Comparison of ENCODE assay signal across 15 cellular contexts in genomic region chr18:13463526-13463925, GRCh38.
DNase-seq lines count a peak whose midpoint lies in the region; ATAC-seq and TF ChIP-seq lines count a peak whose summit lies in the region.
"Had no signal": no experiment of that assay in that cellular context is flagged by ENCODE, and none has a peak within 500 bp of the region (broad histone marks: within the 10 kb centered on the region; RNA-seq: fewer than 3 reads in every experiment).

No MANE protein-coding gene starts in this region.

- H3K27ac ChIP-seq in caudate nucleus (ENCODE audit: low read depth, low read length) (peak overlapping the region; percentile 90), spleen (peak overlapping the region in 5 of 8 donors; percentile 77 to 88 (median 80)), osteoblast (ENCODE audit: low read depth, low read length) (no peak overlapping the region)
- H3K27ac ChIP-seq: right lobe of liver, thyroid gland had no signal

- H4K20me1 ChIP-seq in osteoblast (ENCODE audit: insufficient read depth, low read length), result no peaks in the 10 kb centered on the region

- intact Hi-C loops in spleen (cut with DNase I; ENCODE audit: low total_unique reads), result loop anchor here (10.0 kb wide), 1 partner anchor 249 kb away; the partner anchor contains the start of gene LDLRAD4

- H3K36me3 Mint-ChIP-seq in activated CD4-positive, alpha-beta T cell treated with anti-CD3 and anti-CD28 coated beads, Interleukin-2, amount 10 ng/mL, durations not matched to agents 7 days and 5 days (ENCODE audit: low read depth), result peaks cover 35% of the 10 kb centered on the region
- H3K36me3 Mint-ChIP-seq in T-cell, result peaks cover 22% of the 10 kb centered on the region

- no peak for TF ChIP-seq POLR2A in spleen (IDR thresholded peaks at IDR 0.05)

- DNase-seq in activated CD4-positive, alpha-beta T cell treated with anti-CD3 and anti-CD28 coated beads, Interleukin-2, amount 10 ng/mL, durations not matched to agents 7 days and 5 days, result no peak
- DNase-seq in activated CD4-positive, alpha-beta T cell treated with anti-CD3 and anti-CD28 coated beads, Interleukin-2, amount 50 U/mL, for 4 hours, result no peak
- DNase-seq in T-cell (peak in 1 of 34 experiments; percentile 27), caudate nucleus (lab: John Stamatoyannopoulos, UW) (peak in 4 of 61 donors; percentile 28 to 72 (median 46)), spleen (no peak), NCI-H748 treated with DMSO at 0.1 percent for 48 hours (lab: John Stamatoyannopoulos, UW) (no peak), osteoblast (ENCODE audit: insufficient read length, low spot score, missing footprints) (no peak)
- DNase-seq: DMS79, H7, KG1, NCI-H1436, NCI-H526, right lobe of liver, thyroid gland had no signal

- ATAC-seq in T-cell (replicated peaks in 1 of 4), result no peak
- no peak for ATAC-seq in HG03565 (IDR thresholded peaks at IDR 0.05; ENCODE audit: unreplicated experiment)
- ATAC-seq: right lobe of liver had no signal

- H3K27ac Mint-ChIP-seq in activated CD4-positive, alpha-beta T cell treated with anti-CD3 and anti-CD28 coated beads, Interleukin-2, amount 10 ng/mL, durations not matched to agents 7 days and 5 days, result peak overlapping the region; percentile 93
- H3K27ac Mint-ChIP-seq in T-cell, result peak overlapping the region; percentile 95 to 97

- H3K4me3 ChIP-seq in spleen (no peak overlapping the region), osteoblast (ENCODE audit: insufficient read depth, low read length) (no peak overlapping the region)
- H3K4me3 ChIP-seq: right lobe of liver, thyroid gland had no signal

- H3K4me3 Mint-ChIP-seq in activated CD4-positive, alpha-beta T cell treated with anti-CD3 and anti-CD28 coated beads, Interleukin-2, amount 10 ng/mL, durations not matched to agents 7 days and 5 days, result peak overlapping the region; percentile 27
- peak overlapping the region; percentile 21 to 92 (median 90) for H3K4me3 Mint-ChIP-seq in T-cell

- 68 to 83% (median 83%) methylated on average over 5 of the region's 5 CpGs for WGBS in spleen, 5 donors

- CTCF ChIA-PET in activated CD4-positive, alpha-beta T cell treated with anti-CD3 and anti-CD28 coated beads, Interleukin-2, amount 10 ng/mL, durations not matched to agents 7 days and 5 days (lab: Charles Lee), result interaction anchor here (0.9 to 1.8 kb wide), 3 partner anchors 20 to 245 kb away, joined by 3 to 4 read pairs (median 3); partner anchors contain the start of gene LDLRAD4
- CTCF ChIA-PET in T-cell (lab: Charles Lee), result no interaction called here

- H3K9me3 Mint-ChIP-seq in activated CD4-positive, alpha-beta T cell treated with anti-CD3 and anti-CD28 coated beads, Interleukin-2, amount 10 ng/mL, durations not matched to agents 7 days and 5 days, result peaks cover 25% of the 10 kb centered on the region
- peaks cover 0 to 17% (median 2%) of the 10 kb centered on the region in 3 donors for H3K9me3 Mint-ChIP-seq in T-cell

- H3K36me3 ChIP-seq in spleen (no peaks in the 10 kb centered on the region), osteoblast (ENCODE audit: insufficient read depth, low read length) (no peaks in the 10 kb centered on the region)
- H3K36me3 ChIP-seq: right lobe of liver, thyroid gland had no signal

- no peak overlapping the region for H2AFZ ChIP-seq in osteoblast (ENCODE audit: low read length)

- H3K9me3 ChIP-seq in spleen (peaks cover 0 to 16% (median 5%) of the 10 kb centered on the region in 8 donors), osteoblast (ENCODE audit: low read depth, low read length) (no peaks in the 10 kb centered on the region)
- H3K9me3 ChIP-seq: right lobe of liver, thyroid gland had no signal

- peaks cover 67% of the 10 kb centered on the region for H3K4me1 Mint-ChIP-seq in activated CD4-positive, alpha-beta T cell treated with anti-CD3 and anti-CD28 coated beads, Interleukin-2, amount 10 ng/mL, durations not matched to agents 7 days and 5 days
- peaks cover 69 to 75% (median 71%) of the 10 kb centered on the region in 3 donors for H3K4me1 Mint-ChIP-seq in T-cell

- TF ChIP-seq CTCF in spleen (IDR thresholded peaks at IDR 0.05 in 8 of 11, conservative IDR thresholded peaks at IDR 0.05 in 3 of 11) (no peak), osteoblast (IDR thresholded peaks at IDR 0.05; ENCODE audit: extremely low read depth, low read depth, low read length) (no peak)

- H3K4me2 ChIP-seq in osteoblast (ENCODE audit: insufficient read depth, low read length), result no peak overlapping the region

- H3K27me3 ChIP-seq in spleen (replicated peaks in 1 of 7), result no peaks in the 10 kb centered on the region
- H3K27me3 ChIP-seq in osteoblast (ENCODE audit: insufficient read depth, low read length), result no peaks in the 10 kb centered on the region
- H3K27me3 ChIP-seq: right lobe of liver, thyroid gland had no signal

- POLR2A ChIA-PET in activated CD4-positive, alpha-beta T cell treated with anti-CD3 and anti-CD28 coated beads, Interleukin-2, amount 10 ng/mL, durations not matched to agents 7 days and 5 days (lab: Charles Lee), result no interaction called here
- POLR2A ChIA-PET in T-cell (lab: Charles Lee), result interaction anchor here in 1 of 2 donors (0.8 kb wide), 1 partner anchor 197 kb away, joined by 3 read pairs; no protein-coding TSS in a partner anchor

- H3K27me3 Mint-ChIP-seq in activated CD4-positive, alpha-beta T cell treated with anti-CD3 and anti-CD28 coated beads, Interleukin-2, amount 10 ng/mL, durations not matched to agents 7 days and 5 days, result no peaks in the 10 kb centered on the region
- no peaks in the 10 kb centered on the region for H3K27me3 Mint-ChIP-seq in T-cell

- no peaks in the 10 kb centered on the region for H3K79me2 ChIP-seq in osteoblast (ENCODE audit: insufficient read depth, low read length)

- H3K4me1 ChIP-seq in spleen (peaks cover 20 to 51% (median 38%) of the 10 kb centered on the region in 6 donors), osteoblast (ENCODE audit: insufficient read depth, low read length) (no peaks in the 10 kb centered on the region)
